In genomic region chr7:155857141-155857540, GRCh38 we compare ENCODE assay signal across 19 cellular contexts. TPM values are rescaled to one million over a fixed set of nuclear protein-coding genes. Genes with fewer than 3 reads are reported as not detected.
DNase-seq lines count a peak whose midpoint lies in the region; ATAC-seq and TF ChIP-seq lines count a peak whose summit lies in the region.
"Had no signal": no experiment of that assay in that cellular context is flagged by ENCODE, and none has a peak within 500 bp of the region (broad histone marks: within the 10 kb centered on the region; RNA-seq: fewer than 3 reads in every experiment).

No MANE protein-coding gene starts in this region.

- H3K36me3 Mint-ChIP-seq in natural killer cell treated with Interleukin-12 subunit alpha and Interleukin-12 subunit beta and Interleukin-15 and Interleukin-18, amount 100 ng/mL, for 72 hours = no peaks in the 10 kb centered on the region
- no peaks in the 10 kb centered on the region for H3K36me3 Mint-ChIP-seq in natural killer cell
- H3K36me3 Mint-ChIP-seq in endodermal cell (ENCODE audit: low read depth) = no peaks in the 10 kb centered on the region
- no peaks in the 10 kb centered on the region for H3K36me3 Mint-ChIP-seq in osteocyte (ENCODE audit: unreplicated experiment)
- H3K36me3 Mint-ChIP-seq: CD14-positive monocyte; CD8-positive, alpha-beta T cell had no signal

- intact Hi-C loops in natural killer cell (cut with micrococcal nuclease) = no loop called here

- H3K9me3 Mint-ChIP-seq in natural killer cell treated with Interleukin-12 subunit alpha and Interleukin-12 subunit beta and Interleukin-15 and Interleukin-18, amount 100 ng/mL, for 72 hours = no peaks in the 10 kb centered on the region
- no peaks in the 10 kb centered on the region for H3K9me3 Mint-ChIP-seq in natural killer cell
- no peaks in the 10 kb centered on the region for H3K9me3 Mint-ChIP-seq in endodermal cell
- peaks cover 6% of the 10 kb centered on the region for H3K9me3 Mint-ChIP-seq in osteocyte (ENCODE audit: unreplicated experiment)

- H3K9ac ChIP-seq in endodermal cell (ENCODE audit: extremely low read depth, low read length, poor library complexity, severe bottlenecking) = no peak overlapping the region

- H3K27me3 ChIP-seq in endodermal cell (ENCODE audit: control insufficient read depth, insufficient read depth, low read length, poor library complexity, severe bottlenecking) = no peaks in the 10 kb centered on the region

- no peak overlapping the region for H3K4me3 Mint-ChIP-seq in natural killer cell treated with Interleukin-12 subunit alpha and Interleukin-12 subunit beta and Interleukin-15 and Interleukin-18, amount 100 ng/mL, for 72 hours
- H3K4me3 Mint-ChIP-seq in natural killer cell (no peak overlapping the region), endodermal cell (no peak overlapping the region), osteocyte (ENCODE audit: unreplicated experiment) (no peak overlapping the region)
- H3K4me3 Mint-ChIP-seq: CD14-positive monocyte; CD8-positive, alpha-beta T cell had no signal

- WGBS in endodermal cell (ENCODE audit: insufficient coverage in 1 of 2, insufficient read length in 1 of 2), 2 experiments = 80 to 85% methylated on average over 1 to 3 of the region's 3 CpGs

- no peak overlapping the region for H3K4me3 ChIP-seq in endodermal cell (ENCODE audit: low read length)
- H3K4me3 ChIP-seq: HAP-1 had no signal

- no peak for TF ChIP-seq CTCF in natural killer cell (IDR thresholded peaks at IDR 0.05)
- TF ChIP-seq CTCF in endodermal cell (conservative IDR thresholded peaks at IDR 0.05) = no peak
- TF ChIP-seq CTCF in osteocyte (IDR thresholded peaks at IDR 0.05) = no peak

- H3K4me1 ChIP-seq in endodermal cell (ENCODE audit: control insufficient read depth, insufficient read depth, low read length) = peaks cover 4% of the 10 kb centered on the region
- H3K4me1 ChIP-seq: HAP-1 had no signal

- peak; percentile 29 for DNase-seq in natural killer cell treated with Interleukin-12 subunit alpha and Interleukin-12 subunit beta and Interleukin-15 and Interleukin-18, amount 100 ng/mL, for 72 hours (ENCODE audit: low spot score)
- DNase-seq in natural killer cell (no peak), endodermal cell (peak; percentile 17), osteocyte (ENCODE audit: extremely low spot score, unreplicated experiment) (peak; percentile 56), ureter (ENCODE audit: low spot score) (peak; percentile 14), medulla oblongata (ENCODE audit: extremely low spot score) (no peak)
- no peak for DNase-seq in stimulated activated naive CD8-positive, alpha-beta T cell treated with anti-CD3 and anti-CD28 coated beads, Interleukin-15, Interleukin-2, amounts not matched to agents 100 U/mL and 50 U/mL, for 24 hours
- DNase-seq in activated naive CD4-positive, alpha-beta T cell treated with anti-CD3 and anti-CD28 coated beads, Interleukin-2, amount 50 U/mL, for 16 hours = no peak
- DNase-seq: COR-L47, DMS153, DMS79 treated with DMSO at 0.1 percent for 48 hours, EL had no signal

- no peaks in the 10 kb centered on the region for H3K9me3 ChIP-seq in endodermal cell (ENCODE audit: control insufficient read depth, low read length)
- H3K9me3 ChIP-seq: HAP-1 had no signal

- no peak overlapping the region for H3K27ac ChIP-seq in endodermal cell (ENCODE audit: low read depth, low read length)

- peaks cover 3 to 12% of the 10 kb centered on the region in 2 donors for H3K27me3 Mint-ChIP-seq in natural killer cell treated with Interleukin-12 subunit alpha and Interleukin-12 subunit beta and Interleukin-15 and Interleukin-18, amount 100 ng/mL, for 72 hours
- peaks cover 3 to 10% of the 10 kb centered on the region in 2 donors for H3K27me3 Mint-ChIP-seq in natural killer cell (ENCODE audit: low read depth in 2 of 2)
- peaks cover 3% of the 10 kb centered on the region for H3K27me3 Mint-ChIP-seq in endodermal cell (ENCODE audit: insufficient read depth)
- peaks cover 12% of the 10 kb centered on the region for H3K27me3 Mint-ChIP-seq in osteocyte (ENCODE audit: unreplicated experiment)

- no peaks in the 10 kb centered on the region for H3K36me3 ChIP-seq in endodermal cell (ENCODE audit: control insufficient read depth, insufficient read depth, low read length)
- H3K36me3 ChIP-seq: HAP-1 had no signal

- no peak overlapping the region for H3K27ac Mint-ChIP-seq in natural killer cell treated with Interleukin-12 subunit alpha and Interleukin-12 subunit beta and Interleukin-15 and Interleukin-18, amount 100 ng/mL, for 72 hours
- H3K27ac Mint-ChIP-seq in natural killer cell (no peak overlapping the region), endodermal cell (no peak overlapping the region), osteocyte (ENCODE audit: unreplicated experiment) (no peak overlapping the region)
- H3K27ac Mint-ChIP-seq: CD14-positive monocyte; CD8-positive, alpha-beta T cell had no signal

- no peaks in the 10 kb centered on the region for H3K4me1 Mint-ChIP-seq in natural killer cell treated with Interleukin-12 subunit alpha and Interleukin-12 subunit beta and Interleukin-15 and Interleukin-18, amount 100 ng/mL, for 72 hours (ENCODE audit: low read depth in 2 of 2)
- no peaks in the 10 kb centered on the region for H3K4me1 Mint-ChIP-seq in natural killer cell
- peaks cover 7% of the 10 kb centered on the region for H3K4me1 Mint-ChIP-seq in endodermal cell
- H3K4me1 Mint-ChIP-seq in osteocyte (ENCODE audit: unreplicated experiment) = peaks cover 10% of the 10 kb centered on the region
- H3K4me1 Mint-ChIP-seq: CD14-positive monocyte had no signal

- no peak for ATAC-seq in natural killer cell treated with Interleukin-12 subunit alpha and Interleukin-12 subunit beta and Interleukin-15 and Interleukin-18, amount 100 ng/mL, for 72 hours
- ATAC-seq in natural killer cell = no peak
- no peak for ATAC-seq in stimulated activated naive CD8-positive, alpha-beta T cell treated with anti-CD3 and anti-CD28 coated beads, Interleukin-15, Interleukin-2, amounts not matched to agents 100 U/mL and 50 U/mL, for 24 hours
- ATAC-seq: CD8-positive, alpha-beta T cell had no signal

RNA-seq across cellular contexts. Expression of gene SHH, which starts 44.9 kb away (rescaled TPM):
- total RNA-seq in natural killer cell treated with Interleukin-12 subunit alpha and Interleukin-12 subunit beta and Interleukin-15 and Interleukin-18, amount 100 ng/mL, for 72 hours = not detected
- total RNA-seq in natural killer cell (not detected), endodermal cell (1 to 10 TPM in 1 of 2 donors, under 1 TPM in 1; 0.99 to 1.6 TPM), osteocyte (0.08 and 0.11 TPM in 2 replicates), ureter (23.2 TPM)
- 0.93 TPM for polyA plus RNA-seq in endodermal cell (2013, experiment 1 of 2)
- 0.41 TPM for polyA plus RNA-seq in endodermal cell (2013, experiment 2 of 2)
- total RNA-seq: A673; CD8-positive, alpha-beta T cell; H1; HT1080 had no signal
- polyA plus RNA-seq: BJ, CD14-positive monocyte, H1 had no signal

Comparison
In these comparisons a context has a peak if more than half of its experiments do, and no peak if none do; other contexts are left out.
1. DNase-seq: peak in natural killer cell treated with Interleukin-12 subunit alpha and Interleukin-12 subunit beta and Interleukin-15 and Interleukin-18, amount 100 ng/mL, for 72 hours (single experiment), endodermal cell (single experiment), osteocyte (single experiment) and ureter (single experiment); none in natural killer cell (single experiment), stimulated activated naive CD8-positive, alpha-beta T cell treated with anti-CD3 and anti-CD28 coated beads, Interleukin-15, Interleukin-2, amounts not matched to agents 100 U/mL and 50 U/mL, for 24 hours (single experiment), activated naive CD4-positive, alpha-beta T cell treated with anti-CD3 and anti-CD28 coated beads, Interleukin-2, amount 50 U/mL, for 16 hours (single experiment) and medulla oblongata (single experiment).